In the genomic region with DNA sequence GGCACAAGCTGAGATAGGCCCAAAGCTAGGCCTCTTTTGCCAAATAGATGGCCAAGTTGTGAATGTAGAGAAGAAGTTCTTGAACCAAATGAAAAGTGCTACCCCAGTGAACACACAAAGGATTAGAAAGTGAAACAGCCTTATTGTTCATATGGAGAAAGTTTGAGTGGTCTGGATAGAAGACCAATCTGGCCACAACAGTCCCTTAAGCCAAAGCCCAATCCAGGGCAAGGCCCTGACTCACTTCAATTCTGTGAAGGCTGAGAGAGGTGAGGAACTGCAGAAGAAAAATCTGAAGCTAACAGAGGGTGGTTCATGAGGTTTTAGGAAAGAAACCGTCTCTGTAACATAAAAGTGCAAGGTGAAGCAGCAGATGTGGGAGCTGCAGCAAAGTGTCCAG, we compare ENCODE assay signal across 31 cellular contexts. TPM values are rescaled to one million over a fixed set of nuclear protein-coding genes. Genes with fewer than 3 reads are reported as not detected.
"Had no signal": no experiment of that assay in that cellular context is flagged by ENCODE, and none has a peak within 500 bp of the region (broad histone marks: within the 10 kb centered on the region; RNA-seq: fewer than 3 reads in every experiment).

No MANE protein-coding gene starts in this region.

- H3K36me3 Mint-ChIP-seq: mesothelial cell of epicardium; naive B cell; stimulated activated memory B cell treated with anti-CD40 and anti-IgM and Interleukin-4, amounts not matched to agents 10 μg/mL and 1 μg/mL and 100 μg/mL, for 72 hours had no signal

- H3K27me3 Mint-ChIP-seq: stimulated activated memory B cell treated with anti-CD40 and anti-IgM and Interleukin-4, amounts not matched to agents 10 μg/mL and 1 μg/mL and 100 μg/mL, for 72 hours; stimulated activated naive CD8-positive, alpha-beta T cell treated with anti-CD3 and anti-CD28 coated beads, Interleukin-15, Interleukin-2, amounts not matched to agents 100 ng/mL and 50 ng/mL, for 24 hours had no signal

- H3K27ac Mint-ChIP-seq: mesothelial cell of epicardium; naive B cell; nephron progenitor cell; stimulated activated memory B cell treated with anti-CD40 and anti-IgM and Interleukin-4, amounts not matched to agents 10 μg/mL and 1 μg/mL and 100 μg/mL, for 72 hours; stimulated activated naive CD8-positive, alpha-beta T cell treated with anti-CD3 and anti-CD28 coated beads, Interleukin-15, Interleukin-2, amounts not matched to agents 100 ng/mL and 50 ng/mL, for 24 hours had no signal

- H3K9me3 Mint-ChIP-seq: nephron progenitor cell had no signal

- DNase-seq: dermis blood vessel endothelial cell; effector memory CD4-positive, alpha-beta T cell; foreskin melanocyte; glutamatergic neuron; heart right ventricle; hippocampal formation; left cardiac atrium; left lung; mesenchymal stem cell; mucosa of descending colon; naive B cell; nephron progenitor cell; nucleus accumbens; sigmoid colon; stimulated activated CD4-positive, alpha-beta T cell treated with anti-CD3 and anti-CD28 coated beads, Interleukin-2, amount 100 ng/mL, for 24 hours; stimulated activated CD4-positive, alpha-beta T cell treated with anti-CD3 and anti-CD28 coated beads, Interleukin-4, amount 100 ng/mL, for 24 hours; transverse colon; upper lobe of right lung; uterus had no signal

- H3K4me1 Mint-ChIP-seq: mesothelial cell of epicardium; naive B cell; nephron progenitor cell; stimulated activated memory B cell treated with anti-CD40 and anti-IgM and Interleukin-4, amounts not matched to agents 10 μg/mL and 1 μg/mL and 100 μg/mL, for 72 hours had no signal

- H3K4me3 Mint-ChIP-seq: mesothelial cell of epicardium; naive B cell; nephron progenitor cell; stimulated activated memory B cell treated with anti-CD40 and anti-IgM and Interleukin-4, amounts not matched to agents 10 μg/mL and 1 μg/mL and 100 μg/mL, for 72 hours; stimulated activated naive CD8-positive, alpha-beta T cell treated with anti-CD3 and anti-CD28 coated beads, Interleukin-15, Interleukin-2, amounts not matched to agents 100 ng/mL and 50 ng/mL, for 24 hours had no signal

- ATAC-seq: heart right ventricle; left cardiac atrium; left lung; mucosa of descending colon; stimulated activated memory B cell treated with anti-CD40 and anti-IgM and Interleukin-4, amounts not matched to agents 10 μg/mL and 1 μg/mL and 100 μg/mL, for 72 hours; upper lobe of right lung had no signal

RNA-seq across cellular contexts. Expression of a gene that starts 18.7 kb away (rescaled TPM):
- total RNA-seq: dermis blood vessel endothelial cell, esophagus muscularis mucosa, fibroblast of lung, heart right ventricle, left cardiac atrium, mucosa of descending colon, right atrium auricular region, sigmoid colon, skeletal muscle tissue, transverse colon, uterus had no signal

RNA-seq across cellular contexts. Expression of a gene that starts 18.9 kb away (rescaled TPM):
- total RNA-seq: dermis blood vessel endothelial cell, endothelial cell of umbilical vein, epithelial cell of proximal tubule, esophagus muscularis mucosa, fibroblast of lung, heart right ventricle, kidney epithelial cell, left cardiac atrium, lung microvascular endothelial cell, mesothelial cell of epicardium, mucosa of descending colon, osteocyte, right atrium auricular region, sigmoid colon, skeletal muscle tissue, transverse colon had no signal
